In genomic region chr3:133490468-133491351, GRCh38 we compare ENCODE assay signal across 9 cellular contexts.
A peak's percentile ranks its signal among the peaks of the same experiment; 100 is the strongest.
DNase-seq lines count a peak whose midpoint lies in the region; ATAC-seq and TF ChIP-seq lines count a peak whose summit lies in the region.
"Had no signal": no experiment of that assay in that cellular context is flagged by ENCODE, and none has a peak within 500 bp of the region (broad histone marks: within the 10 kb centered on the region; RNA-seq: fewer than 3 reads in every experiment).

No MANE protein-coding gene starts in this region.

- ATAC-seq in GM21786 (IDR thresholded peaks at IDR 0.05; ENCODE audit: unreplicated experiment) (peak; percentile 88), upper lobe of right lung (peak; percentile 7)
- peak; percentile 71 for ATAC-seq in central memory CD8-positive, alpha-beta T cell (replicated peaks; ENCODE audit: extremely low read depth, poor library complexity, severe bottlenecking)

- H3K27me3 Mint-ChIP-seq in central memory CD8-positive, alpha-beta T cell, result no peaks in the 10 kb centered on the region
- peaks cover 0 to 5% (median 0%) of the 10 kb centered on the region in 3 donors for H3K27me3 Mint-ChIP-seq in CD14-positive monocyte (ENCODE audit: low read depth in 3 of 3)

- DNase-seq in GM10266 (ENCODE audit: extremely low spot score) (peak; percentile 70), upper lobe of right lung (no peak), pons (ENCODE audit: low spot score) (no peak), mesenteric fat pad (ENCODE audit: low spot score) (no peak), CD14-positive monocyte (ENCODE audit: low spot score) (no peak)
- DNase-seq in central memory CD8-positive, alpha-beta T cell (ENCODE audit: low spot score in 2 of 2), result peak; percentile 19 to 22
- DNase-seq: right lobe of liver had no signal

- intact Hi-C loops in upper lobe of right lung (cut with DNase I) (no loop called here), CD14-positive monocyte (cut with micrococcal nuclease) (no loop called here)

- H3K27ac Mint-ChIP-seq in central memory CD8-positive, alpha-beta T cell (ENCODE audit: low read depth), result peak overlapping the region; percentile 72
- H3K27ac Mint-ChIP-seq in CD14-positive monocyte, result peak overlapping the region in 1 of 7 donors; percentile 25

- peaks cover 7% of the 10 kb centered on the region for H3K4me1 ChIP-seq in upper lobe of right lung
- H3K4me1 ChIP-seq: right lobe of liver had no signal

- H3K4me1 Mint-ChIP-seq in central memory CD8-positive, alpha-beta T cell, result peaks cover 16% of the 10 kb centered on the region
- no peaks in the 10 kb centered on the region for H3K4me1 Mint-ChIP-seq in CD14-positive monocyte

- H3K36me3 Mint-ChIP-seq in central memory CD8-positive, alpha-beta T cell (ENCODE audit: insufficient read depth), result no peaks in the 10 kb centered on the region
- H3K36me3 Mint-ChIP-seq in CD14-positive monocyte, result no peaks in the 10 kb centered on the region

- no peaks in the 10 kb centered on the region for H3K27me3 ChIP-seq in SU-DHL-6 (ENCODE audit: low read length)
- no peaks in the 10 kb centered on the region for H3K27me3 ChIP-seq in upper lobe of right lung
- H3K27me3 ChIP-seq: right lobe of liver had no signal

- no peaks in the 10 kb centered on the region for H3K9me3 Mint-ChIP-seq in central memory CD8-positive, alpha-beta T cell
- H3K9me3 Mint-ChIP-seq in CD14-positive monocyte, result peaks cover 0 to 10% (median 7%) of the 10 kb centered on the region in 7 donors

- peak overlapping the region; percentile 48 for H3K4me3 Mint-ChIP-seq in central memory CD8-positive, alpha-beta T cell
- no peak overlapping the region for H3K4me3 Mint-ChIP-seq in CD14-positive monocyte

- peaks cover 45% of the 10 kb centered on the region for H3K79me2 ChIP-seq in SU-DHL-6 (ENCODE audit: insufficient read depth, low read length)

- no peak for TF ChIP-seq CTCF in GM10266 (IDR thresholded peaks at IDR 0.05; ENCODE audit: control insufficient read depth, insufficient read depth, low read depth, missing control alignments)
- peak; percentile 21 for TF ChIP-seq CTCF in SU-DHL-6 (IDR thresholded peaks at IDR 0.05; ENCODE audit: insufficient read depth, low read length, poor library complexity, severe bottlenecking)
- no peak for TF ChIP-seq CTCF in upper lobe of right lung (IDR thresholded peaks at IDR 0.05)
- TF ChIP-seq CTCF in CD14-positive monocyte (IDR thresholded peaks at IDR 0.05), result no peak

- peak overlapping the region; percentile 89 for H3K4me2 ChIP-seq in SU-DHL-6 (ENCODE audit: low read depth, low read length, poor library complexity, severe bottlenecking)

- H2AFZ ChIP-seq in SU-DHL-6 (ENCODE audit: low read depth, low read length, severe bottlenecking), result no peak overlapping the region

- H3K9me3 ChIP-seq in SU-DHL-6 (ENCODE audit: insufficient read depth, low read length) (peaks cover 14% of the 10 kb centered on the region; the same call in 1 of the 2 replicates), upper lobe of right lung (no peaks in the 10 kb centered on the region)
- H3K9me3 ChIP-seq: right lobe of liver had no signal

- H3F3A ChIP-seq in SU-DHL-6 (ENCODE audit: insufficient read depth), result peaks cover 64% of the 10 kb centered on the region

- peaks cover 23% of the 10 kb centered on the region; the same call in 1 of the 2 replicates for H3K36me3 ChIP-seq in SU-DHL-6 (ENCODE audit: low read length)
- H3K36me3 ChIP-seq in upper lobe of right lung, result no peaks in the 10 kb centered on the region
- H3K36me3 ChIP-seq: right lobe of liver had no signal

- peak overlapping the region; percentile 69 for H3K9ac ChIP-seq in SU-DHL-6 (ENCODE audit: low read length)

- H3K27ac ChIP-seq in SU-DHL-6 (ENCODE audit: low read depth, low read length), result peak overlapping the region; percentile 97
- no peak overlapping the region for H3K27ac ChIP-seq in upper lobe of right lung
- H3K27ac ChIP-seq: right lobe of liver had no signal

- H3K4me3 ChIP-seq in SU-DHL-6 (ENCODE audit: insufficient read depth, low read length, poor library complexity, severe bottlenecking) (peak overlapping the region; percentile 56), upper lobe of right lung (no peak overlapping the region)
- H3K4me3 ChIP-seq: right lobe of liver had no signal

- H3K9me2 ChIP-seq in SU-DHL-6 (replicated peaks; ENCODE audit: insufficient read depth, low read length), result no peaks in the 10 kb centered on the region

- H4K20me1 ChIP-seq in SU-DHL-6 (ENCODE audit: low read depth, low read length), result no peaks in the 10 kb centered on the region

Comparison
In these comparisons a context has a peak if more than half of its experiments do, and no peak if none do; other contexts are left out.
1. DNase-seq: peak in GM10266 (single experiment) and central memory CD8-positive, alpha-beta T cell (2 of 2); none in upper lobe of right lung (single experiment), pons (single experiment), mesenteric fat pad (single experiment) and CD14-positive monocyte (single experiment).
2. ATAC-seq: peak in every context shown above with its lines; median percentile 88 in GM21786; 71 in central memory CD8-positive, alpha-beta T cell; 7 in upper lobe of right lung.